8 cellular contexts compared by ENCODE assay signal in genomic region chr16:2775765-2776499, GRCh38. TPM values are rescaled to one million over a fixed set of nuclear protein-coding genes. Genes with fewer than 3 reads are reported as not detected.
DNase-seq lines count a peak whose midpoint lies in the region; ATAC-seq and TF ChIP-seq lines count a peak whose summit lies in the region.

No MANE protein-coding gene starts in this region.

- peak overlapping the region; percentile 97 for H3K27ac Mint-ChIP-seq in activated naive CD4-positive, alpha-beta T cell treated with anti-CD3 and anti-CD28 coated beads, Interleukin-2, amount 50 U/mL, for 72 hours
- H3K27ac Mint-ChIP-seq in stimulated activated effector memory CD8-positive, alpha-beta T cell treated with anti-CD3 and anti-CD28 coated beads, Interleukin-12 subunit alpha, Interleukin-12 subunit beta, amount 100 ng/mL, for 72 hours: peak overlapping the region; percentile 98

- H3K27ac ChIP-seq in HL-60 (replicated peaks): peak overlapping the region; percentile 83

- no peak for ATAC-seq in activated naive CD4-positive, alpha-beta T cell treated with anti-CD3 and anti-CD28 coated beads, Interleukin-2, amount 50 U/mL, for 72 hours
- ATAC-seq in stimulated activated effector memory CD8-positive, alpha-beta T cell treated with anti-CD3 and anti-CD28 coated beads, Interleukin-12 subunit alpha, Interleukin-12 subunit beta, amount 100 ng/mL, for 72 hours: no peak
- ATAC-seq in HG02610 (IDR thresholded peaks at IDR 0.05; ENCODE audit: unreplicated experiment) (no peak), GM18520 (IDR thresholded peaks at IDR 0.05; ENCODE audit: unreplicated experiment) (no peak)

- no peaks in the 10 kb centered on the region for H3K9me3 Mint-ChIP-seq in activated naive CD4-positive, alpha-beta T cell treated with anti-CD3 and anti-CD28 coated beads, Interleukin-2, amount 50 U/mL, for 72 hours
- no peaks in the 10 kb centered on the region for H3K9me3 Mint-ChIP-seq in stimulated activated effector memory CD8-positive, alpha-beta T cell treated with anti-CD3 and anti-CD28 coated beads, Interleukin-12 subunit alpha, Interleukin-12 subunit beta, amount 100 ng/mL, for 72 hours

- peaks cover 48% of the 10 kb centered on the region for H3K4me1 Mint-ChIP-seq in stimulated activated effector memory CD8-positive, alpha-beta T cell treated with anti-CD3 and anti-CD28 coated beads, Interleukin-12 subunit alpha, Interleukin-12 subunit beta, amount 100 ng/mL, for 72 hours

- peak overlapping the region; percentile 90 for H3K4me3 Mint-ChIP-seq in stimulated activated effector memory CD8-positive, alpha-beta T cell treated with anti-CD3 and anti-CD28 coated beads, Interleukin-12 subunit alpha, Interleukin-12 subunit beta, amount 100 ng/mL, for 72 hours

- H3K4me3 ChIP-seq in HL-60 (replicated peaks; ENCODE audit: insufficient read depth, low read length) (peak overlapping the region; percentile 87), iPS-11a (ENCODE audit: low read depth, low read length) (peak overlapping the region; percentile 90)

- DNase-seq in HL-60 (ENCODE audit: low read depth in 1 of 2, low spot score in 1 of 2): no peak
- DNase-seq in activated naive CD4-positive, alpha-beta T cell treated with anti-CD3 and anti-CD28 coated beads, Interleukin-2, amount 50 U/mL, for 72 hours (ENCODE audit: low spot score in 2 of 2): no peak
- DNase-seq in stimulated activated effector memory CD8-positive, alpha-beta T cell treated with anti-CD3 and anti-CD28 coated beads, Interleukin-12 subunit alpha, Interleukin-12 subunit beta, amount 100 ng/mL, for 72 hours (ENCODE audit: low spot score in 2 of 2): no peak
- no peak for DNase-seq in COLO668 (lab: John Stamatoyannopoulos, UW; ENCODE audit: unreplicated experiment)
- DNase-seq in NCI-H1694 (lab: John Stamatoyannopoulos, UW): no peak

- H3K27me3 ChIP-seq in HL-60 (ENCODE audit: insufficient read depth, poor library complexity, severe bottlenecking): no peaks in the 10 kb centered on the region

- peaks cover 15 to 21% of the 10 kb centered on the region in 2 donors for H3K36me3 Mint-ChIP-seq in activated naive CD4-positive, alpha-beta T cell treated with anti-CD3 and anti-CD28 coated beads, Interleukin-2, amount 50 U/mL, for 72 hours
- peaks cover 60% of the 10 kb centered on the region for H3K36me3 Mint-ChIP-seq in stimulated activated effector memory CD8-positive, alpha-beta T cell treated with anti-CD3 and anti-CD28 coated beads, Interleukin-12 subunit alpha, Interleukin-12 subunit beta, amount 100 ng/mL, for 72 hours

- no peak for TF ChIP-seq CTCF in HL-60 (IDR thresholded peaks at IDR 0.05; ENCODE audit: insufficient read depth, low read length)

RNA-seq across cellular contexts. Expression of gene ELOB, which starts 1.1 kb away (rescaled TPM):
- total RNA-seq in activated naive CD4-positive, alpha-beta T cell treated with anti-CD3 and anti-CD28 coated beads, Interleukin-2, amount 50 U/mL, for 72 hours: 100 to 1,000 TPM; 218 to 224 TPM

RNA-seq across cellular contexts. Expression of gene PRSS33, which starts 11.4 kb away (rescaled TPM):
- total RNA-seq in activated naive CD4-positive, alpha-beta T cell treated with anti-CD3 and anti-CD28 coated beads, Interleukin-2, amount 50 U/mL, for 72 hours: not detected

RNA-seq across cellular contexts. Expression of gene PRSS41, which starts 22.3 kb away (rescaled TPM):
- total RNA-seq in activated naive CD4-positive, alpha-beta T cell treated with anti-CD3 and anti-CD28 coated beads, Interleukin-2, amount 50 U/mL, for 72 hours: not detected

RNA-seq across cellular contexts. Expression of gene SRRM2, which starts 23.5 kb away (rescaled TPM):
- 100 to 1,000 TPM; 624 to 790 TPM for total RNA-seq in activated naive CD4-positive, alpha-beta T cell treated with anti-CD3 and anti-CD28 coated beads, Interleukin-2, amount 50 U/mL, for 72 hours

RNA-seq across cellular contexts. Expression of gene PRSS21, which starts 41.1 kb away (rescaled TPM):
- total RNA-seq in activated naive CD4-positive, alpha-beta T cell treated with anti-CD3 and anti-CD28 coated beads, Interleukin-2, amount 50 U/mL, for 72 hours: 1 to 10 TPM; 1.8 to 2.4 TPM
